ENCODE assay signal across 19 cellular contexts in genomic region chr2:40179801-40180200, GRCh38.
"Had no signal": no experiment of that assay in that cellular context is flagged by ENCODE, and none has a peak within 500 bp of the region (broad histone marks: within the 10 kb centered on the region; RNA-seq: fewer than 3 reads in every experiment).

No MANE protein-coding gene starts in this region.

- DNase-seq: Karpas-422, KG1, MM.1S, NCI-H1092 treated with DMSO at 0.1 percent for 48 hours, NCI-H1436, NCI-H1694, NCI-H187 treated with DMSO at 0.1 percent for 48 hours, NCI-H2029 treated with DMSO at 0.1 percent for 48 hours, NCI-H2171 treated with DMSO at 0.1 percent for 48 hours, NCI-H345, NCI-H446 treated with DMSO at 0.1 percent for 48 hours, NCI-H748 treated with DMSO at 0.1 percent for 48 hours, PC-3, SHP77, SK-N-SH, SW 1271, T-cell had no signal

- H3K27ac ChIP-seq: RWPE1 had no signal

- H3K9me3 ChIP-seq: SK-N-SH had no signal

- ATAC-seq: Panc1, PC-3, T-cell had no signal

- H3K9me2 ChIP-seq: SK-N-SH had no signal

- H3K9ac ChIP-seq: SK-N-SH had no signal

- H3K4me2 ChIP-seq: SK-N-SH had no signal
